18 cellular contexts compared by ENCODE assay signal in the genomic region with DNA sequence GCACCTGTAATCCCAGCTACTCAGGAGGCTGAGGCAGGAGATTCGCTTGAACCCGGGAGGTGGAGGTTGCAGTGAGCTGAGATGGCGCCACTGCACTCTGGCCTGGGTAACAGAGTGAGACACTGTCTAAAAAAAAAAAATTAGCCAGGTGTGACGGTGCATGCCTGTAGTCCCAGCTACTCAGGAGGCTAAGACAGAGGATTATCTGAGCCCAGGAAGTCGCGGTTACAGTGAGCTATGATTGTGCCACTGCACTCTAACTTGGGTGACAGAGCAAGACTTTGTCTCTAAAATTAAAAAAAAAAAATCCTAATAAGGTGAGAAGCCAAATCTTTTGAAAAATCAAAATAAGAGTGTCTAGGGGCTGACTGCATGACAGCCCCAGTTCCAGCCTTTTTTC. TPM values are rescaled to one million over a fixed set of nuclear protein-coding genes. Genes with fewer than 3 reads are reported as not detected.
DNase-seq lines count a peak whose midpoint lies in the region; ATAC-seq, FAIRE-seq and TF ChIP-seq lines count a peak whose summit lies in the region.
"Had no signal": no experiment of that assay in that cellular context is flagged by ENCODE, and none has a peak within 500 bp of the region (broad histone marks: within the 10 kb centered on the region; RNA-seq: fewer than 3 reads in every experiment).

No MANE protein-coding gene starts in this region.

- H3K79me2 ChIP-seq in DOHH2 (ENCODE audit: control insufficient read depth, low read length) (no peaks in the 10 kb centered on the region), SU-DHL-6 (ENCODE audit: insufficient read depth, low read length) (no peaks in the 10 kb centered on the region)

- H3K27me3 ChIP-seq in DOHH2 (ENCODE audit: control insufficient read depth, low read length) = no peaks in the 10 kb centered on the region
- H3K27me3 ChIP-seq in SU-DHL-6 (ENCODE audit: low read length) = no peaks in the 10 kb centered on the region

- H3K9me2 ChIP-seq in DOHH2 (replicated peaks; ENCODE audit: control insufficient read depth, low read length) (no peaks in the 10 kb centered on the region), SU-DHL-6 (replicated peaks; ENCODE audit: insufficient read depth, low read length) (no peaks in the 10 kb centered on the region)

- TF ChIP-seq CTCF in DOHH2 (IDR thresholded peaks at IDR 0.05; ENCODE audit: low read depth, low read length, poor library complexity, severe bottlenecking) = no peak
- no peak for TF ChIP-seq CTCF in SU-DHL-6 (IDR thresholded peaks at IDR 0.05; ENCODE audit: insufficient read depth, low read length, poor library complexity, severe bottlenecking)
- no peak for TF ChIP-seq CTCF in type B pancreatic cell (conservative IDR thresholded peaks at IDR 0.05)
- no peak for TF ChIP-seq CTCF in D721Med (IDR thresholded peaks at IDR 0.05; ENCODE audit: insufficient read depth, missing control alignments)

- H3K36me3 Mint-ChIP-seq in type B pancreatic cell = no peaks in the 10 kb centered on the region

- H3K36me3 ChIP-seq in DOHH2 (ENCODE audit: control insufficient read depth, low read length) = no peaks in the 10 kb centered on the region
- H3K36me3 ChIP-seq in SU-DHL-6 (ENCODE audit: low read length) = no peaks in the 10 kb centered on the region

- H2AFZ ChIP-seq in SU-DHL-6 (ENCODE audit: low read depth, low read length, severe bottlenecking) = no peak overlapping the region

- DNase-seq in islet precursor cell (peak; percentile 7), type B pancreatic cell (ENCODE audit: extremely low spot score, unreplicated experiment) (peak; percentile 18), D721Med (ENCODE audit: insufficient read length, low spot score) (no peak), retina (no peak)
- DNase-seq: CD8-positive, alpha-beta memory T cell; DMS 273 treated with DMSO at 0.1 percent for 48 hours; DMS79; GDM1; GOT3; H9 had no signal

- H3K27ac ChIP-seq in DOHH2 (ENCODE audit: low read depth, low read length) (no peak overlapping the region), SU-DHL-6 (ENCODE audit: low read depth, low read length) (0 out of 2 replicates have a peak overlapping the region, but pooled peaks have one; percentile 35)

- H4K20me1 ChIP-seq in DOHH2 (ENCODE audit: control insufficient read depth, insufficient read depth, low read depth, low read length) = no peaks in the 10 kb centered on the region
- H4K20me1 ChIP-seq in SU-DHL-6 (ENCODE audit: low read depth, low read length) = no peaks in the 10 kb centered on the region

- no peak overlapping the region for H3K4me3 Mint-ChIP-seq in type B pancreatic cell
- H3K4me3 Mint-ChIP-seq: B cell; CD8-positive, alpha-beta memory T cell; H9 had no signal

- H3F3A ChIP-seq in DOHH2 (ENCODE audit: control insufficient read depth, insufficient read depth) (no peaks in the 10 kb centered on the region), SU-DHL-6 (ENCODE audit: insufficient read depth) (no peaks in the 10 kb centered on the region)

- peaks cover 13% of the 10 kb centered on the region for H3K4me1 ChIP-seq in DOHH2 (ENCODE audit: control insufficient read depth, low read length)

- H3K9me3 Mint-ChIP-seq in type B pancreatic cell = no peaks in the 10 kb centered on the region
- H3K9me3 Mint-ChIP-seq: CD8-positive, alpha-beta memory T cell; H9 had no signal

- H3K27ac Mint-ChIP-seq in type B pancreatic cell = no peak overlapping the region
- H3K27ac Mint-ChIP-seq: B cell; CD8-positive, alpha-beta memory T cell; H9 had no signal

- ATAC-seq in HG02763 (IDR thresholded peaks at IDR 0.05; ENCODE audit: unreplicated experiment) = no peak

- H3K4me3 ChIP-seq in DOHH2 (ENCODE audit: low read length) = no peak overlapping the region
- no peak overlapping the region for H3K4me3 ChIP-seq in SU-DHL-6 (ENCODE audit: insufficient read depth, low read length, poor library complexity, severe bottlenecking)
- H3K4me3 ChIP-seq: K562 had no signal

- peaks cover 12% of the 10 kb centered on the region for H3K27me3 Mint-ChIP-seq in type B pancreatic cell

- peaks cover 14% of the 10 kb centered on the region for H3K4me1 Mint-ChIP-seq in type B pancreatic cell (ENCODE audit: unreplicated experiment)
- H3K4me1 Mint-ChIP-seq: B cell; CD8-positive, alpha-beta memory T cell had no signal

- H3K4me2 ChIP-seq in DOHH2 (ENCODE audit: low read length) = peak overlapping the region; percentile 38
- H3K4me2 ChIP-seq in SU-DHL-6 (ENCODE audit: low read depth, low read length, poor library complexity, severe bottlenecking) = peak overlapping the region; percentile 24

- H3K9me3 ChIP-seq in DOHH2 (ENCODE audit: control insufficient read depth, insufficient read depth, low read length) = no peaks in the 10 kb centered on the region
- no peaks in the 10 kb centered on the region for H3K9me3 ChIP-seq in SU-DHL-6 (ENCODE audit: insufficient read depth, low read length)

- FAIRE-seq in D721Med (lab: Jason Lieb, UNC) = no peak
- FAIRE-seq: A204.1, GM19239, HTR-8/SVneo, K562 had no signal

- H3K9ac ChIP-seq in SU-DHL-6 (ENCODE audit: low read length) = no peak overlapping the region

RNA-seq across cellular contexts. Expression of a gene that starts 9.7 kb away (rescaled TPM):
- 24.4 and 50.4 TPM in 2 replicates for total RNA-seq in type B pancreatic cell (ENCODE audit: low replicate concordance)

Comparison
In these comparisons a context has a peak if more than half of its experiments do, and no peak if none do; other contexts are left out.
1. DNase-seq: peak in islet precursor cell (single experiment) and type B pancreatic cell (single experiment); none in D721Med (single experiment) and retina (single experiment).